In the genomic region with DNA sequence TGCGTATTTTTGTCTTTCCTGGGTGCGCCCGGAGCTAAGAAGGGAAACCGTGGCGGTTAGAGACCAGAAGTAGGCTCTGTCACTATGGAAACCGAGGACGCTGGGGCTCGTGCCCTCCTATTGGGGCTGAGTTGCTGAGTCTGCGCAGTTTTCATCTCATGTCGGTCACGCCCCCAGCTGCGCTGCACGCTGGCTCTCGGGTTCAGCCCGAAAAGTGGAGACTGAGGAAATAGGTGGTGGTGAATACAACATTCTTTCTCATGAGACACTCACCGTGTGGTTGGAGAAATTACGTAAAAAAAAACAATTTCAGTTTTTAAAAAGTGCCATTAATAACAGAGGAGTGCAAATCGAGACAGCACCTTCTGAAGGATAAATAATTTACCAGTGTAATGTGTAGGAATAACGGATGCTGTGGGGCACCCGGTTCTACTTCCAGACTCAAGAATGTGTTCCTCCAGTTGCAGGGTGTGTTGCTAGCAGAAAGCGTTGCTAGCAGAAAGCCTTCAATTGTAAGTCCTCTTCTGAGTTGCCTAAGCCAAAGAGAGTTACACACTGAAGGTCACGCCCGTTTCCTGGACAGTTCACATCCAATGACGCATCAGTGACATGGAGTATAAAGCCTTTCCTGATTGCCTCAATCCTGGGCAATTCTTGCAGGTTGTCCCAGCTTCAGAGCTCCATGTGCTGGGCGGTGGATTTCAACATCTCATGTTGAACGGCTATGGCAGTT, we compare ENCODE assay signal across 8 cellular contexts. TPM values are rescaled to one million over a fixed set of nuclear protein-coding genes. Genes with fewer than 3 reads are reported as not detected.
DNase-seq lines count a peak whose midpoint lies in the region; ATAC-seq, FAIRE-seq and TF ChIP-seq lines count a peak whose summit lies in the region.

No MANE protein-coding gene starts in this region.

- no peak for TF ChIP-seq CTCF in mesothelial cell of epicardium (IDR thresholded peaks at IDR 0.05; ENCODE audit: unreplicated experiment)

- peak overlapping the region; percentile 58 for H3K4me3 ChIP-seq in CD8-positive, alpha-beta memory T cell (ENCODE audit: low read length)

- DNase-seq in CD8-positive, alpha-beta memory T cell, result peak; percentile 83 to 93 (median 87)
- DNase-seq in HT1080 (ENCODE audit: low read depth) (peak; percentile 82), mesothelial cell of epicardium (ENCODE audit: low spot score in 2 of 2, unreplicated experiment in 2 of 2) (peak; percentile 53 to 78)
- peak; percentile 49 for DNase-seq in NK-92 treated with Interleukin-12 subunit alpha and Interleukin-12 subunit beta, amount 100 ng/mL, for 24 hours (lab: John Stamatoyannopoulos, UW)
- DNase-seq in activated CD8-positive, alpha-beta memory T cell treated with anti-CD3 and anti-CD28 coated beads, Interleukin-2, amount 10 ng/mL, durations not matched to agents 7 days and 5 days, result peak; percentile 96
- DNase-seq in stimulated activated CD8-positive, alpha-beta memory T cell treated with anti-CD3 and anti-CD28 coated beads, Interleukin-15, amount 100 ng/mL, for 1 hour (ENCODE audit: low read depth), result peak; percentile 81

- peaks cover 8% of the 10 kb centered on the region for H3K4me1 ChIP-seq in CD8-positive, alpha-beta memory T cell (ENCODE audit: insufficient read depth, low read length)

- ATAC-seq in GM21367 (IDR thresholded peaks at IDR 0.05; ENCODE audit: unreplicated experiment), result peak; percentile 86
- ATAC-seq in activated CD8-positive, alpha-beta memory T cell treated with anti-CD3 and anti-CD28 coated beads, Interleukin-2, amount 10 ng/mL, durations not matched to agents 7 days and 5 days, result peak; percentile 100

- H3K9me3 Mint-ChIP-seq in CD8-positive, alpha-beta memory T cell, result peaks cover 0 to 4% (median 2%) of the 10 kb centered on the region in 5 donors
- H3K9me3 Mint-ChIP-seq in activated CD8-positive, alpha-beta memory T cell treated with anti-CD3 and anti-CD28 coated beads, Interleukin-2, amount 10 ng/mL, durations not matched to agents 7 days and 5 days (ENCODE audit: low read depth), result peaks cover 6% of the 10 kb centered on the region
- H3K9me3 Mint-ChIP-seq in mesothelial cell of epicardium, result peaks cover 11% of the 10 kb centered on the region

- H3K4me3 Mint-ChIP-seq in CD8-positive, alpha-beta memory T cell, result peak overlapping the region; percentile 84 to 98 (median 94)
- H3K4me3 Mint-ChIP-seq in activated CD8-positive, alpha-beta memory T cell treated with anti-CD3 and anti-CD28 coated beads, Interleukin-2, amount 10 ng/mL, durations not matched to agents 7 days and 5 days, result peak overlapping the region; percentile 82
- peak overlapping the region; percentile 76 for H3K4me3 Mint-ChIP-seq in mesothelial cell of epicardium

- H3K27me3 ChIP-seq in CD8-positive, alpha-beta memory T cell (ENCODE audit: insufficient read depth, low read length, poor library complexity, severe bottlenecking), result no peaks in the 10 kb centered on the region

- H3K36me3 ChIP-seq in CD8-positive, alpha-beta memory T cell (ENCODE audit: insufficient read depth, low read length), result no peaks in the 10 kb centered on the region

- no peaks in the 10 kb centered on the region for H3K9me3 ChIP-seq in CD8-positive, alpha-beta memory T cell (ENCODE audit: low read length)

- POLR2A ChIA-PET in CD8-positive, alpha-beta memory T cell (lab: Charles Lee), result interaction anchor here (1.7 kb wide), 1 partner anchor 26 kb away, joined by 6 read pairs; a partner anchor contains a TSS

- peak; percentile 80 for FAIRE-seq in endometrium (lab: Jason Lieb, UNC)

- peaks cover 24 to 51% of the 10 kb centered on the region in 2 donors for H3K27me3 Mint-ChIP-seq in CD8-positive, alpha-beta memory T cell
- peaks cover 30% of the 10 kb centered on the region for H3K27me3 Mint-ChIP-seq in activated CD8-positive, alpha-beta memory T cell treated with anti-CD3 and anti-CD28 coated beads, Interleukin-2, amount 10 ng/mL, durations not matched to agents 7 days and 5 days
- peaks cover 8% of the 10 kb centered on the region for H3K27me3 Mint-ChIP-seq in mesothelial cell of epicardium (ENCODE audit: low read depth)

- peak overlapping the region; percentile 60 to 90 (median 83) for H3K27ac Mint-ChIP-seq in CD8-positive, alpha-beta memory T cell
- peak overlapping the region; percentile 67 for H3K27ac Mint-ChIP-seq in activated CD8-positive, alpha-beta memory T cell treated with anti-CD3 and anti-CD28 coated beads, Interleukin-2, amount 10 ng/mL, durations not matched to agents 7 days and 5 days
- no peak overlapping the region for H3K27ac Mint-ChIP-seq in mesothelial cell of epicardium

- H3K4me1 Mint-ChIP-seq in CD8-positive, alpha-beta memory T cell, result peaks cover 15 to 21% (median 19%) of the 10 kb centered on the region in 3 donors
- peaks cover 14% of the 10 kb centered on the region for H3K4me1 Mint-ChIP-seq in activated CD8-positive, alpha-beta memory T cell treated with anti-CD3 and anti-CD28 coated beads, Interleukin-2, amount 10 ng/mL, durations not matched to agents 7 days and 5 days
- H3K4me1 Mint-ChIP-seq in mesothelial cell of epicardium, result peaks cover 7% of the 10 kb centered on the region

- H3K27ac ChIP-seq in CD8-positive, alpha-beta memory T cell (ENCODE audit: low read depth, low read length), result no peak overlapping the region

- peaks cover 0 to 4% (median 3%) of the 10 kb centered on the region in 3 donors for H3K36me3 Mint-ChIP-seq in CD8-positive, alpha-beta memory T cell
- peaks cover 6% of the 10 kb centered on the region for H3K36me3 Mint-ChIP-seq in activated CD8-positive, alpha-beta memory T cell treated with anti-CD3 and anti-CD28 coated beads, Interleukin-2, amount 10 ng/mL, durations not matched to agents 7 days and 5 days
- no peaks in the 10 kb centered on the region for H3K36me3 Mint-ChIP-seq in mesothelial cell of epicardium

- CTCF ChIA-PET in CD8-positive, alpha-beta memory T cell (lab: Charles Lee), result interaction anchor here (0.9 to 2.1 kb wide), 5 partner anchors 10 to 49 kb away, joined by 3 to 6 read pairs (median 4); a partner anchor contains a TSS
- CTCF ChIA-PET in activated CD8-positive, alpha-beta memory T cell treated with anti-CD3 and anti-CD28 coated beads, Interleukin-2, amount 10 ng/mL, durations not matched to agents 7 days and 5 days (lab: Charles Lee), result interaction anchor here (1.0 to 3.4 kb wide), 6 partner anchors 10 to 49 kb away, joined by 3 to 17 read pairs (median 10); a partner anchor contains a TSS

RNA-seq across cellular contexts. Expression of a gene that starts 20.4 kb away (rescaled TPM):
- total RNA-seq in CD8-positive, alpha-beta memory T cell, result 100 to 1,000 TPM; 113 to 115 TPM
- polyA plus RNA-seq in CD8-positive, alpha-beta memory T cell, result 64.6 TPM
- total RNA-seq in HT1080 (2014; rRNA removed; shearing (Covaris generic)), result 101 and 118 TPM in 2 replicates
- polyA plus RNA-seq in HT1080 (2015; cell fraction: cytosol; rRNA removed), result 81.2 and 82.8 TPM in 2 replicates
- polyA plus RNA-seq in HT1080 (2015; cell fraction: nucleus; rRNA removed), result 314 and 330 TPM in 2 replicates
- 100 to 1,000 TPM; 128 to 150 TPM for total RNA-seq in activated CD8-positive, alpha-beta memory T cell treated with anti-CD3 and anti-CD28 coated beads, Interleukin-2, amount 10 ng/mL, durations not matched to agents 7 days and 5 days
- total RNA-seq in mesothelial cell of epicardium, result 77.3 to 81.3 TPM (median 80.2 TPM) in 3 replicates

RNA-seq across cellular contexts. Expression of a gene that starts 26.6 kb away (rescaled TPM):
- total RNA-seq in CD8-positive, alpha-beta memory T cell, result 10 to 100 TPM; 83.0 to 99.2 TPM
- 38.7 TPM for polyA plus RNA-seq in CD8-positive, alpha-beta memory T cell
- total RNA-seq in HT1080 (2014; rRNA removed; shearing (Covaris generic)), result 109 and 124 TPM in 2 replicates
- 74.6 and 80.1 TPM in 2 replicates for polyA plus RNA-seq in HT1080 (2015; cell fraction: cytosol; rRNA removed)
- 188 and 230 TPM in 2 replicates for polyA plus RNA-seq in HT1080 (2015; cell fraction: nucleus; rRNA removed)
- 100 to 1,000 TPM in 1 of 2 experiments, 10 to 100 TPM in 1; 97.8 to 106 TPM for total RNA-seq in activated CD8-positive, alpha-beta memory T cell treated with anti-CD3 and anti-CD28 coated beads, Interleukin-2, amount 10 ng/mL, durations not matched to agents 7 days and 5 days
- 87.2 to 93.0 TPM (median 88.2 TPM) in 3 replicates for total RNA-seq in mesothelial cell of epicardium

RNA-seq across cellular contexts. Expression of a gene that starts 41.6 kb away (rescaled TPM):
- total RNA-seq in CD8-positive, alpha-beta memory T cell, result under 1 TPM; 0.49 to 0.53 TPM
- not detected for polyA plus RNA-seq in CD8-positive, alpha-beta memory T cell
- total RNA-seq in HT1080 (2014; rRNA removed; shearing (Covaris generic)), result 0.31 and 0.33 TPM in 2 replicates
- 0.21 and 0.22 TPM in 2 replicates for polyA plus RNA-seq in HT1080 (2015; cell fraction: cytosol; rRNA removed)
- polyA plus RNA-seq in HT1080 (2015; cell fraction: nucleus; rRNA removed), result 0.68 and 0.99 TPM in 2 replicates
- under 1 TPM; 0.16 to 0.50 TPM for total RNA-seq in activated CD8-positive, alpha-beta memory T cell treated with anti-CD3 and anti-CD28 coated beads, Interleukin-2, amount 10 ng/mL, durations not matched to agents 7 days and 5 days
- 0.44 to 0.70 TPM (median 0.65 TPM) in 3 replicates for total RNA-seq in mesothelial cell of epicardium
